Comparison of ENCODE assay signal across 8 cellular contexts in genomic region chr7:151485006-151485732, GRCh38. TPM values are rescaled to one million over a fixed set of nuclear protein-coding genes. Genes with fewer than 3 reads are reported as not detected.
DNase-seq lines count a peak whose midpoint lies in the region; ATAC-seq and TF ChIP-seq lines count a peak whose summit lies in the region.

No MANE protein-coding gene starts in this region.

- peak; percentile 77 to 80 for ATAC-seq in activated T-cell treated with anti-CD3 and anti-CD28 coated beads, Interleukin-2, amount 50 U/mL, for 4 hours
- peak; percentile 99 for ATAC-seq in foreskin keratinocyte
- ATAC-seq in HG02885 (IDR thresholded peaks at IDR 0.05; ENCODE audit: poor library complexity, unreplicated experiment): no peak
- ATAC-seq in GM19023 (IDR thresholded peaks at IDR 0.05; ENCODE audit: unreplicated experiment): no peak

- no peaks in the 10 kb centered on the region for H3K9me3 Mint-ChIP-seq in activated T-cell treated with anti-CD3 and anti-CD28 coated beads, Interleukin-2, amount 50 U/mL, for 4 hours
- no peaks in the 10 kb centered on the region for H3K9me3 Mint-ChIP-seq in stimulated activated naive CD8-positive, alpha-beta T cell treated with anti-CD3 and anti-CD28 coated beads, Interleukin-15, Interleukin-2, amounts not matched to agents 100 ng/mL and 50 ng/mL, for 24 hours

- DNase-seq in activated T-cell treated with anti-CD3 and anti-CD28 coated beads, Interleukin-2, amount 50 U/mL, for 4 hours: no peak
- no peak for DNase-seq in activated T-cell treated with anti-CD3 and anti-CD28 coated beads, Interleukin-2, amount 50 U/mL, for 48 hours
- DNase-seq in RPMI7951 (ENCODE audit: low read depth) (peak; percentile 77), foreskin keratinocyte (peak; percentile 38 to 69), SKM-1 (lab: John Stamatoyannopoulos, UW; ENCODE audit: unreplicated experiment) (no peak)

- peaks cover 10% of the 10 kb centered on the region for H3K4me1 ChIP-seq in foreskin keratinocyte

- no peak overlapping the region for H3K4me3 Mint-ChIP-seq in activated T-cell treated with anti-CD3 and anti-CD28 coated beads, Interleukin-2, amount 50 U/mL, for 4 hours
- no peak overlapping the region for H3K4me3 Mint-ChIP-seq in stimulated activated naive CD8-positive, alpha-beta T cell treated with anti-CD3 and anti-CD28 coated beads, Interleukin-15, Interleukin-2, amounts not matched to agents 100 ng/mL and 50 ng/mL, for 24 hours

- peaks cover 54% of the 10 kb centered on the region for H3K36me3 Mint-ChIP-seq in activated T-cell treated with anti-CD3 and anti-CD28 coated beads, Interleukin-2, amount 50 U/mL, for 4 hours (ENCODE audit: insufficient read depth)
- peaks cover 87% of the 10 kb centered on the region for H3K36me3 Mint-ChIP-seq in stimulated activated naive CD8-positive, alpha-beta T cell treated with anti-CD3 and anti-CD28 coated beads, Interleukin-15, Interleukin-2, amounts not matched to agents 100 ng/mL and 50 ng/mL, for 24 hours (ENCODE audit: low read depth)

- peaks cover 25% of the 10 kb centered on the region for H3K4me1 Mint-ChIP-seq in activated T-cell treated with anti-CD3 and anti-CD28 coated beads, Interleukin-2, amount 50 U/mL, for 4 hours (ENCODE audit: low read depth)
- H3K4me1 Mint-ChIP-seq in stimulated activated naive CD8-positive, alpha-beta T cell treated with anti-CD3 and anti-CD28 coated beads, Interleukin-15, Interleukin-2, amounts not matched to agents 100 ng/mL and 50 ng/mL, for 24 hours (ENCODE audit: low read depth): peaks cover 18% of the 10 kb centered on the region

- H3K27ac ChIP-seq in foreskin keratinocyte: no peak overlapping the region

- H3K27ac Mint-ChIP-seq in stimulated activated naive CD8-positive, alpha-beta T cell treated with anti-CD3 and anti-CD28 coated beads, Interleukin-15, Interleukin-2, amounts not matched to agents 100 ng/mL and 50 ng/mL, for 24 hours: peak overlapping the region; percentile 66

- no peaks in the 10 kb centered on the region for H3K27me3 Mint-ChIP-seq in activated T-cell treated with anti-CD3 and anti-CD28 coated beads, Interleukin-2, amount 50 U/mL, for 4 hours (ENCODE audit: low read depth)
- no peaks in the 10 kb centered on the region for H3K27me3 Mint-ChIP-seq in stimulated activated naive CD8-positive, alpha-beta T cell treated with anti-CD3 and anti-CD28 coated beads, Interleukin-15, Interleukin-2, amounts not matched to agents 100 ng/mL and 50 ng/mL, for 24 hours

- H3K27me3 ChIP-seq in foreskin keratinocyte: no peaks in the 10 kb centered on the region

- TF ChIP-seq CTCF in foreskin keratinocyte (conservative IDR thresholded peaks at IDR 0.05): peak; percentile 48

RNA-seq across cellular contexts. Expression of gene RHEB, which starts 34.5 kb away (rescaled TPM):
- 10 to 100 TPM; 54.9 to 57.4 (median 55.6) TPM for total RNA-seq in activated T-cell treated with anti-CD3 and anti-CD28 coated beads, Interleukin-2, amount 50 U/mL, for 4 hours
- 211 and 217 TPM in 2 replicates for total RNA-seq in RPMI7951 (2014; rRNA removed; shearing (Covaris generic))
- 80.0 and 83.3 TPM in 2 replicates for total RNA-seq in foreskin keratinocyte
- 106 and 123 TPM in 2 replicates for polyA plus RNA-seq in foreskin keratinocyte

RNA-seq across cellular contexts. Expression of gene CRYGN, which starts 45.2 kb away (rescaled TPM):
- not detected for total RNA-seq in activated T-cell treated with anti-CD3 and anti-CD28 coated beads, Interleukin-2, amount 50 U/mL, for 4 hours
- total RNA-seq in RPMI7951 (2014; rRNA removed; shearing (Covaris generic)): not detected in 2 replicates
- not detected in 2 replicates for total RNA-seq in foreskin keratinocyte
- not detected in 2 replicates for polyA plus RNA-seq in foreskin keratinocyte

Comparison
In these comparisons a context has a peak if more than half of its experiments do, and no peak if none do; other contexts are left out.
1. ATAC-seq: peak in activated T-cell treated with anti-CD3 and anti-CD28 coated beads, Interleukin-2, amount 50 U/mL, for 4 hours (2 of 2) and foreskin keratinocyte (single experiment); none in HG02885 (single experiment) and GM19023 (single experiment).
2. DNase-seq: peak in RPMI7951 (single experiment) and foreskin keratinocyte (2 of 2); none in activated T-cell treated with anti-CD3 and anti-CD28 coated beads, Interleukin-2, amount 50 U/mL, for 4 hours (single experiment), activated T-cell treated with anti-CD3 and anti-CD28 coated beads, Interleukin-2, amount 50 U/mL, for 48 hours (0 of 2) and SKM-1 (single experiment).